In the genomic region with DNA sequence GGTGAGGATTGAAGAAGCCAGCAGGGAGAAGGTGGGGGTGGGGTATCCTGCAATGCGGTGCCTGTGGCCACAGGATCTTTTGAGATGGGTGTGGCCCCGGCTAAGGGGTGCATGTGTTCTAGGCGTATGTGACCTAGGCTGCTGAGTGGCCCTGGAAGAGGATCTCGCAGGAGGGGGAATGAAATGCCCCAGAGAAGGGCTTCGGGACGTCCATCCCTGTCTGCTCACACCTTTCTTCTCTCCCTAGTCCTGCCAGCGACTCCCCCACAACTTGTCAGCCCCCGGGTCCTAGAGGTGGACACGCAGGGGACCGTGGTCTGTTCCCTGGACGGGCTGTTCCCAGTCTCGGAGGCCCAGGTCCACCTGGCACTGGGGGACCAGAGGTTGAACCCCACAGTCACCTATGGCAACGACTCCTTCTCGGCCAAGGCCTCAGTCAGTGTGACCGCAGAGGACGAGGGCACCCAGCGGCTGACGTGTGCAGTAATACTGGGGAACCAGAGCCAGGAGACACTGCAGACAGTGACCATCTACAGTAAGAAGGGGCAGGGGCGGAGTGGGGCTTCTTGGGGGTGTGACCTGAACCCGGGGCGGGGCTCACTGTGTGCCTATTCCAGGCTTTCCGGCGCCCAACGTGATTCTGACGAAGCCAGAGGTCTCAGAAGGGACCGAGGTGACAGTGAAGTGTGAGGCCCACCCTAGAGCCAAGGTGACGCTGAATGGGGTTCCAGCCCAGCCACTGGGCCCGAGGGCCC, we compare ENCODE assay signal across 21 cellular contexts. TPM values are rescaled to one million over a fixed set of nuclear protein-coding genes. Genes with fewer than 3 reads are reported as not detected.
A peak's percentile ranks its signal among the peaks of the same experiment; 100 is the strongest.
DNase-seq lines count a peak whose midpoint lies in the region; ATAC-seq, FAIRE-seq and TF ChIP-seq lines count a peak whose summit lies in the region.
"Had no signal": no experiment of that assay in that cellular context is flagged by ENCODE, and none has a peak within 500 bp of the region (broad histone marks: within the 10 kb centered on the region; RNA-seq: fewer than 3 reads in every experiment).

No MANE protein-coding gene starts in this region.

- H3K4me2 ChIP-seq in mammary epithelial cell (ENCODE audit: insufficient read depth, low read depth, low read length), result peak overlapping the region; percentile 5
- peak overlapping the region; percentile 54 for H3K4me2 ChIP-seq in PC-9
- H3K4me2 ChIP-seq in keratinocyte (ENCODE audit: control insufficient read depth, extremely low read depth, insufficient read depth, low read depth, low read length), result peak overlapping the region; percentile 34

- TF ChIP-seq CTCF in mammary epithelial cell (conservative IDR thresholded peaks at IDR 0.05 in 1 of 2, IDR thresholded peaks at IDR 0.05 in 1 of 2; ENCODE audit: extremely low read depth in 1 of 2, insufficient read depth in 1 of 2, low read depth in 1 of 2, low read length in 2 of 2) (no peak), breast epithelium (IDR thresholded peaks at IDR 0.05) (no peak), PC-9 (conservative IDR thresholded peaks at IDR 0.05) (no peak), keratinocyte (optimal IDR thresholded peaks at IDR 0.05 in 1 of 3, IDR thresholded peaks at IDR 0.05 in 1 of 3, conservative IDR thresholded peaks at IDR 0.05 in 1 of 3; ENCODE audit: extremely low read depth in 1 of 3, insufficient read depth in 2 of 3, low read length in 3 of 3) (no peak), upper lobe of right lung (IDR thresholded peaks at IDR 0.05) (no peak), GM13976 (IDR thresholded peaks at IDR 0.05; ENCODE audit: borderline replicate concordance, control extremely low read depth, extremely low read depth, insufficient read depth, missing control alignments) (no peak)

- in situ Hi-C loops in mammary epithelial cell (cut with MboI; ENCODE audit: low sequenced_read_pairs in 2 of 2), result no loop called here
- in situ Hi-C loops in GM13976 (cut with MboI; ENCODE audit: low sequenced_read_pairs, unreplicated experiment), result no loop called here

- FAIRE-seq in keratinocyte (lab: Jason Lieb, UNC), result no peak
- FAIRE-seq: G401.6, GM18507 had no signal

- no peaks in the 10 kb centered on the region for H3K9me2 ChIP-seq in PC-9 (ENCODE audit: insufficient read depth)

- H4K20me1 ChIP-seq in mammary epithelial cell (ENCODE audit: insufficient read depth, low read length) (no peaks in the 10 kb centered on the region), PC-9 (ENCODE audit: insufficient read depth) (no peaks in the 10 kb centered on the region), keratinocyte (ENCODE audit: control insufficient read depth, extremely low read depth, insufficient read depth, low read length) (no peaks in the 10 kb centered on the region)

- BruUV-seq in mammary epithelial cell (replicated peaks; lab: Mats Ljungman, UMichigan) (no TSS peak), PC-9 (replicated peaks; lab: Mats Ljungman, UMichigan) (no TSS peak)

- no peaks in the 10 kb centered on the region for H3K9me3 ChIP-seq in mammary epithelial cell (replicated peaks; ENCODE audit: insufficient read depth, low read length)
- H3K9me3 ChIP-seq in breast epithelium, result no peaks in the 10 kb centered on the region
- H3K9me3 ChIP-seq in PC-9 (ENCODE audit: insufficient read depth, low read depth), result no peaks in the 10 kb centered on the region
- H3K9me3 ChIP-seq in keratinocyte (ENCODE audit: control insufficient read depth, low read depth, low read length), result no peaks in the 10 kb centered on the region
- no peaks in the 10 kb centered on the region for H3K9me3 ChIP-seq in upper lobe of right lung

- TF ChIP-seq POLR2A in breast epithelium (IDR thresholded peaks at IDR 0.05), result no peak

- no peak overlapping the region for H3K27ac ChIP-seq in mammary epithelial cell (ENCODE audit: insufficient read depth, low read depth, low read length)
- H3K27ac ChIP-seq in breast epithelium, result no peak overlapping the region
- peak overlapping the region; percentile 60; the same call in 1 of the 2 replicates for H3K27ac ChIP-seq in PC-9
- no peak overlapping the region for H3K27ac ChIP-seq in keratinocyte (ENCODE audit: control insufficient read depth, insufficient read depth, low read length)
- no peak overlapping the region for H3K27ac ChIP-seq in upper lobe of right lung
- H3K27ac ChIP-seq: 22Rv1 had no signal

- H3K36me3 ChIP-seq in mammary epithelial cell (ENCODE audit: insufficient read depth, low read length) (no peaks in the 10 kb centered on the region), breast epithelium (no peaks in the 10 kb centered on the region), PC-9 (ENCODE audit: low read depth) (peaks cover 9% of the 10 kb centered on the region; the same call in 1 of the 2 replicates), keratinocyte (ENCODE audit: control insufficient read depth in 2 of 2, extremely low read depth in 1 of 2, insufficient read depth in 2 of 2, low read length in 2 of 2) (no peaks in the 10 kb centered on the region), upper lobe of right lung (peaks cover 66% of the 10 kb centered on the region)

- intact Hi-C loops in mammary epithelial cell (cut with micrococcal nuclease) (no loop called here), breast epithelium (cut with DNase I; ENCODE audit: low total_unique reads) (no loop called here), PC-9 (cut with micrococcal nuclease; ENCODE audit: unreplicated experiment) (no loop called here), upper lobe of right lung (cut with DNase I) (no loop called here)

- H3K4me1 ChIP-seq in mammary epithelial cell (ENCODE audit: insufficient read depth, low read length) (peaks cover 34% of the 10 kb centered on the region), breast epithelium (peaks cover 0 to 2% of the 10 kb centered on the region in 2 donors), PC-9 (replicated peaks; ENCODE audit: insufficient read depth) (peaks cover 36% of the 10 kb centered on the region), keratinocyte (ENCODE audit: control insufficient read depth, extremely low read depth, insufficient read depth, low read length) (peaks cover 30% of the 10 kb centered on the region), upper lobe of right lung (peaks cover 61% of the 10 kb centered on the region)

- ATAC-seq in upper lobe of right lung (peak; percentile 3), GM21576 (IDR thresholded peaks at IDR 0.05; ENCODE audit: unreplicated experiment) (no peak)

- 83% methylated on average over 16 of the region's 28 CpGs for WGBS in mammary epithelial cell (ENCODE audit: low coverage, missing lambda C conversion rate)

- no peaks in the 10 kb centered on the region for H3K27me3 ChIP-seq in mammary epithelial cell (ENCODE audit: insufficient read depth, low read length)
- H3K27me3 ChIP-seq in breast epithelium, result peaks cover under 1 to 8% of the 10 kb centered on the region in 2 donors
- H3K27me3 ChIP-seq in PC-9 (ENCODE audit: insufficient read depth, low read depth), result no peaks in the 10 kb centered on the region
- H3K27me3 ChIP-seq in keratinocyte (ENCODE audit: control insufficient read depth, extremely low read depth, insufficient read depth, low read length), result peaks cover 15% of the 10 kb centered on the region
- H3K27me3 ChIP-seq in upper lobe of right lung, result peaks cover 4% of the 10 kb centered on the region

- H3K79me2 ChIP-seq in mammary epithelial cell (ENCODE audit: insufficient read depth, low read length) (no peaks in the 10 kb centered on the region), PC-9 (ENCODE audit: low read depth) (no peaks in the 10 kb centered on the region), keratinocyte (ENCODE audit: control insufficient read depth, insufficient read depth, low read length) (no peaks in the 10 kb centered on the region)

- H3K4me3 ChIP-seq in mammary epithelial cell (replicated peaks in 1 of 3; ENCODE audit: insufficient read depth in 1 of 3, low read depth in 2 of 3, low read length in 3 of 3) (no peak overlapping the region), breast epithelium (no peak overlapping the region), PC-9 (no peak overlapping the region), keratinocyte (ENCODE audit: control insufficient read depth in 2 of 3, extremely low read depth in 1 of 3, insufficient read depth in 2 of 3, low read depth in 1 of 3, low read length in 3 of 3) (no peak overlapping the region), upper lobe of right lung (peak overlapping the region; percentile 19)

- CTCF ChIA-PET in mammary epithelial cell (lab: Charles Lee; ENCODE audit: low non-redundant PET) (no interaction called here), PC-9 (lab: Charles Lee) (no interaction called here)

- DNase-seq in mammary epithelial cell (no peak), breast epithelium (ENCODE audit: low spot score in 2 of 2) (no peak), PC-9 (no peak), keratinocyte (ENCODE audit: low read depth, low spot score) (no peak), upper lobe of right lung (no peak), GOT3 (lab: John Stamatoyannopoulos, UW) (no peak), GM13976 (ENCODE audit: low spot score) (no peak)
- DNase-seq: AML-193; H9; MM.1S; NCI-H1105; NCI-H2081; NCI-H2171 treated with DMSO at 0.1 percent for 48 hours; NCI-H446; NK-92 treated with Interleukin-12 subunit alpha and Interleukin-12 subunit beta, amount 100 ng/mL, for 24 hours had no signal

- peaks cover 38% of the 10 kb centered on the region for H3F3A ChIP-seq in PC-9 (ENCODE audit: insufficient read depth, low read depth)

- POLR2A ChIA-PET in PC-9 (lab: Charles Lee; ENCODE audit: unreplicated experiment), result interaction anchor here (0.6 to 1.0 kb wide), 3 partner anchors 13 to 210 kb away, joined by 3 to 5 read pairs (median 3); partner anchors contain the start of genes ICAM1 and RAVER1

- H2AFZ ChIP-seq in mammary epithelial cell (ENCODE audit: low read depth, low read length), result no peak overlapping the region
- no peak overlapping the region for H2AFZ ChIP-seq in PC-9
- no peak overlapping the region for H2AFZ ChIP-seq in keratinocyte (ENCODE audit: control insufficient read depth, low read length)

- dilution Hi-C loops in mammary epithelial cell (cut with HindIII; ENCODE audit: low sequenced_read_pairs), result no loop called here
- dilution Hi-C loops in keratinocyte (cut with MboI; ENCODE audit: extremely low pct_ligation_motif_present, low sequenced_read_pairs), result no loop called here

- no peaks in the 10 kb centered on the region for H3K9me1 ChIP-seq in keratinocyte (ENCODE audit: control insufficient read depth, extremely low read depth, insufficient read depth, low read length)

- H3K9ac ChIP-seq in mammary epithelial cell (ENCODE audit: insufficient read depth, low read length) (no peak overlapping the region), keratinocyte (ENCODE audit: control insufficient read depth, extremely low read depth, insufficient read depth, low read length) (no peak overlapping the region)

RNA-seq across cellular contexts. Expression of gene ICAM4, which starts 2.8 kb away (rescaled TPM):
- total RNA-seq in mammary epithelial cell (1 to 10 TPM; 1.1 to 1.5 TPM), breast epithelium (1 to 10 TPM in 2 of 3 donors, not detected in 1; 1.1 to 1.6 TPM), PC-9 (2021) (0.52 and 0.68 TPM in 2 replicates), upper lobe of right lung (11.1 TPM)
- polyA plus RNA-seq in mammary epithelial cell (0.88 TPM), keratinocyte (0.18 to 0.35 TPM (median 0.25 TPM) in 3 replicates)
- polyA minus RNA-seq in mammary epithelial cell (not detected), keratinocyte (0.43 to 0.49 TPM in 2 of 3 replicates, not detected in the other)
- not detected for polyA plus RNA-seq in keratinocyte (2011; ENCODE audit: low read depth)
- polyA plus RNA-seq in keratinocyte (2011; cell fraction: cytosol; rRNA removed), result 0.11 and 0.38 TPM in 2 replicates
- polyA plus RNA-seq in keratinocyte (2011; cell fraction: nucleus; rRNA removed), result 0.21 and 0.23 TPM in 2 replicates
- polyA plus RNA-seq in keratinocyte (2012; ENCODE audit: low replicate concordance), result 0.16 and 0.23 TPM in 2 replicates
- not detected for polyA minus RNA-seq in keratinocyte (2011; cell fraction: cytosol; rRNA and poly(A)+ RNA removed)
- polyA minus RNA-seq in keratinocyte (2011; cell fraction: nucleus; rRNA and poly(A)+ RNA removed), result not detected in 2 replicates
- total RNA-seq: LHCN-M2 had no signal

RNA-seq across cellular contexts. Expression of gene ICAM5, which starts 5.8 kb away (rescaled TPM):
- total RNA-seq in mammary epithelial cell (10 to 100 TPM in 1 of 2 donors, 1 to 10 TPM in 1; 3.1 to 21.7 TPM), breast epithelium (1 to 10 TPM in 2 of 3 donors, under 1 TPM in 1; 0.64 to 1.8 (median 1.3) TPM), PC-9 (2021) (19.2 and 24.0 TPM in 2 replicates), upper lobe of right lung (18.3 TPM)
- polyA plus RNA-seq in mammary epithelial cell (1.7 TPM), keratinocyte (0.20 to 0.55 TPM (median 0.43 TPM) in 3 replicates)
- polyA minus RNA-seq in mammary epithelial cell (0.62 TPM), keratinocyte (0.10 TPM in 1 of 3 replicates, not detected in the others)
- 0.20 TPM for polyA plus RNA-seq in keratinocyte (2011; ENCODE audit: low read depth)
- polyA plus RNA-seq in keratinocyte (2011; cell fraction: cytosol; rRNA removed), result 0.02 and 0.09 TPM in 2 replicates
- polyA plus RNA-seq in keratinocyte (2011; cell fraction: nucleus; rRNA removed), result 2.2 and 5.0 TPM in 2 replicates
- polyA plus RNA-seq in keratinocyte (2012; ENCODE audit: low replicate concordance), result 0.28 and 0.66 TPM in 2 replicates
- polyA minus RNA-seq in keratinocyte (2011; cell fraction: cytosol; rRNA and poly(A)+ RNA removed), result not detected
- polyA minus RNA-seq in keratinocyte (2011; cell fraction: nucleus; rRNA and poly(A)+ RNA removed), result 0.32 and 0.47 TPM in 2 replicates
- polyA plus RNA-seq: IgD-negative memory B cell had no signal

RNA-seq across cellular contexts. Expression of gene ICAM1, which starts 13.0 kb away (rescaled TPM):
- total RNA-seq in mammary epithelial cell (10 to 100 TPM in 1 of 2 donors, 1 to 10 TPM in 1; 1.1 to 60.0 TPM), breast epithelium (10 to 100 TPM; 20.6 to 52.2 (median 20.8) TPM), PC-9 (2021) (23.8 and 32.9 TPM in 2 replicates), upper lobe of right lung (245 TPM)
- polyA plus RNA-seq in mammary epithelial cell (2.1 TPM), keratinocyte (0.30 to 0.56 TPM (median 0.35 TPM) in 3 replicates)
- polyA minus RNA-seq in mammary epithelial cell (3.8 TPM), keratinocyte (0.30 to 0.42 TPM in 2 of 3 replicates, not detected in the other)
- polyA plus RNA-seq in keratinocyte (2011; ENCODE audit: low read depth), result 1.3 TPM
- polyA plus RNA-seq in keratinocyte (2011; cell fraction: cytosol; rRNA removed), result 0.29 and 0.57 TPM in 2 replicates
- polyA plus RNA-seq in keratinocyte (2011; cell fraction: nucleus; rRNA removed), result 2.2 and 2.9 TPM in 2 replicates
- polyA plus RNA-seq in keratinocyte (2012; ENCODE audit: low replicate concordance), result 0.48 and 0.51 TPM in 2 replicates
- 2.7 TPM for polyA minus RNA-seq in keratinocyte (2011; cell fraction: cytosol; rRNA and poly(A)+ RNA removed)
- 2.3 and 2.5 TPM in 2 replicates for polyA minus RNA-seq in keratinocyte (2011; cell fraction: nucleus; rRNA and poly(A)+ RNA removed)

RNA-seq across cellular contexts. Expression of gene ZGLP1, which starts 25.7 kb away (rescaled TPM):
- total RNA-seq in mammary epithelial cell (1 to 10 TPM; 1.2 to 3.7 TPM), breast epithelium (1 to 10 TPM; 1.3 to 4.4 (median 3.3) TPM), PC-9 (2021) (7.5 and 10.2 TPM in 2 replicates), upper lobe of right lung (3.8 TPM)
- polyA plus RNA-seq in mammary epithelial cell (1.1 TPM), keratinocyte (0.43 to 2.1 TPM (median 0.71 TPM) in 3 replicates)
- polyA minus RNA-seq in mammary epithelial cell (0.62 TPM), keratinocyte (0.35 TPM in 1 of 3 replicates, not detected in the others)
- polyA plus RNA-seq in keratinocyte (2011; ENCODE audit: low read depth), result 0.50 TPM
- polyA plus RNA-seq in keratinocyte (2011; cell fraction: cytosol; rRNA removed), result 0.46 and 0.53 TPM in 2 replicates
- 2.8 and 3.4 TPM in 2 replicates for polyA plus RNA-seq in keratinocyte (2011; cell fraction: nucleus; rRNA removed)
- 0.99 and 2.6 TPM in 2 replicates for polyA plus RNA-seq in keratinocyte (2012; ENCODE audit: low replicate concordance)
- not detected for polyA minus RNA-seq in keratinocyte (2011; cell fraction: cytosol; rRNA and poly(A)+ RNA removed)
- 0.63 and 0.93 TPM in 2 replicates for polyA minus RNA-seq in keratinocyte (2011; cell fraction: nucleus; rRNA and poly(A)+ RNA removed)

RNA-seq across cellular contexts. Expression of gene FDX2, which starts 31.9 kb away (rescaled TPM):
- 10 to 100 TPM; 23.5 to 28.7 TPM for total RNA-seq in mammary epithelial cell
- polyA plus RNA-seq in mammary epithelial cell, result 38.2 TPM
- polyA minus RNA-seq in mammary epithelial cell, result 3.6 TPM
- total RNA-seq in breast epithelium, result 10 to 100 TPM; 14.7 to 19.9 (median 15.7) TPM
- total RNA-seq in PC-9 (2021), result 23.1 and 29.2 TPM in 2 replicates
- polyA plus RNA-seq in keratinocyte, result 19.2 to 28.8 TPM (median 21.8 TPM) in 3 replicates
- 2.1 TPM for polyA plus RNA-seq in keratinocyte (2011; ENCODE audit: low read depth)
- polyA plus RNA-seq in keratinocyte (2011; cell fraction: cytosol; rRNA removed), result 15.8 and 37.7 TPM in 2 replicates
- 13.6 and 20.1 TPM in 2 replicates for polyA plus RNA-seq in keratinocyte (2011; cell fraction: nucleus; rRNA removed)
- 19.8 and 24.8 TPM in 2 replicates for polyA plus RNA-seq in keratinocyte (2012; ENCODE audit: low replicate concordance)
- polyA minus RNA-seq in keratinocyte, result 10.7 to 20.7 TPM (median 15.4 TPM) in 3 replicates
- polyA minus RNA-seq in keratinocyte (2011; cell fraction: cytosol; rRNA and poly(A)+ RNA removed), result 19.0 TPM
- 4.6 and 5.2 TPM in 2 replicates for polyA minus RNA-seq in keratinocyte (2011; cell fraction: nucleus; rRNA and poly(A)+ RNA removed)
- total RNA-seq in upper lobe of right lung, result 19.2 TPM
